1 cellular context compared by ENCODE assay signal in genomic region chr9:4921449-4921848, GRCh38.
TF ChIP-seq lines count a peak whose summit lies in the region.

No MANE protein-coding gene starts in this region.

TF ChIP-seq in HepG2, 621 proteins besides CTCF, POLR2A, EP300 and RAD21 (continued from another document):
- no peak for TF ChIP-seq LRRFIP1 (CRISPR knock-in tag; conservative IDR thresholded peaks at IDR 0.05)
- no peak for TF ChIP-seq TOPORS (CRISPR knock-in tag; IDR thresholded peaks at IDR 0.05)
TF ChIP-seq in HepG2: peak in this region for 0.
